In the genomic region with DNA sequence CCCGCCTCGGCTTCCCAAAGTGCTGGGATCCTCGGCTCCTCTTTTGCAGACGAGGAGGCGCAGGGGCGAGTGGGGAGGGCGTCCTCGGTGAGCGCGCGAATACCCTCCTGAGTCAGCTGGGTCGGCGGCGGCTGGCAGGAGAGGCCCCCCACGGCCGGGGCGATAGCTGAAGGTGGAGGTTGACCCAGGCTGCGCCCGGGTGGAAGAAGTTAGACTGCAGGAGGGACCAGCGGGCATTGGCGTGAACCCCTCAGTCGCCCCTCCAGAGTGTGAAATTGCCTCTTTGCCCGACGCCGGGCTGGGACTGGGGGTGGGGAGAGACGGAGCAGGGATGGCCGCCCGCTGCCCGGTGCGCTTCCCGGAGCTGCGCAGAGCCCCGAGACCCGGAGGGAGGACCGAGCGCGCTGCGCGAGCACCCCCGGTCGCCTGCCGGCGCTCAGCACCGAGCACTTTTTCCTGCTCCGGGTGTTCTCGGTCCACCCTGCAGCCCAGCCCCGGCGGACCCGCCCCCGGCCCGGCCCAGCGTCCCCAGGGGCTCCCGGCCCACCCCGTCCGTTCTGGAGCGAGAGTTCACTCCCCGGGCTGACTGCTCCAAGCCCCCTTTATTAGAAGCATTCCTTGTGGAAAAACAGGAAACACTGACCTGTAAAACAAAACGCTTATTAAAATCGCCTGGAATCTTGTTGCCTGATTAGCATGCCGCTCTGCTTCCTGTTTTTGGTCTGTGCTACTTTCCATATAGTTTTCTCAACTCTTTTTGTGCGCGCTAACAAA, we compare ENCODE assay signal across 8 cellular contexts. TPM values are rescaled to one million over a fixed set of nuclear protein-coding genes. Genes with fewer than 3 reads are reported as not detected.
DNase-seq lines count a peak whose midpoint lies in the region; ATAC-seq and TF ChIP-seq lines count a peak whose summit lies in the region.

No MANE protein-coding gene starts in this region.

- peak overlapping the region; percentile 73 for H3K27ac ChIP-seq in Panc1 (ENCODE audit: low read length)
- H3K27ac ChIP-seq in colonic mucosa, result peak overlapping the region; percentile 10
- no peak overlapping the region for H3K27ac ChIP-seq in stomach smooth muscle (ENCODE audit: low read length)
- no peak overlapping the region for H3K27ac ChIP-seq in RWPE1

- in situ Hi-C loops in Panc1 (cut with HindIII; ENCODE audit: low pct_unique_long_range_greater_than_20kb, low sequenced_read_pairs), result no loop called here

- H3K4me3 ChIP-seq in Panc1 (ENCODE audit: low read depth in 2 of 2, low read length in 2 of 2) (peak overlapping the region; percentile 56 to 72), colonic mucosa (peak overlapping the region; percentile 47), stomach smooth muscle (ENCODE audit: low read length in 2 of 2) (peak overlapping the region; percentile 46 to 73)

- peak; percentile 92 for ATAC-seq in Panc1
- peak; percentile 65 for ATAC-seq in left lobe of liver
- no peak for ATAC-seq in HG02571 (IDR thresholded peaks at IDR 0.05; ENCODE audit: unreplicated experiment)

- BruUV-seq in Panc1 (replicated peaks; lab: Mats Ljungman, UMichigan), result no TSS peak

- DNase-seq in GM10266 (ENCODE audit: extremely low spot score) (peak; percentile 87), Panc1 (ENCODE audit: low read depth, low spot score) (no peak), colonic mucosa (peak; percentile 58), left lobe of liver (ENCODE audit: low spot score) (no peak), NCI-H1436 treated with DMSO at 0.1 percent for 48 hours (lab: John Stamatoyannopoulos, UW) (no peak), RWPE1 (ENCODE audit: low spot score) (no peak)

- CTCF ChIA-PET in Panc1 (lab: Charles Lee), result no interaction called here
- CTCF ChIA-PET in RWPE1 (lab: Yijun Ruan, JAX), result no interaction called here

- H3K9me3 ChIP-seq in Panc1 (ENCODE audit: control insufficient read depth, insufficient read depth, low read depth, low read length) (no peaks in the 10 kb centered on the region), colonic mucosa (no peaks in the 10 kb centered on the region), stomach smooth muscle (ENCODE audit: control insufficient read depth in 2 of 2, low read length in 2 of 2) (no peaks in the 10 kb centered on the region)

- peak; percentile 48 for TF ChIP-seq CTCF in GM10266 (IDR thresholded peaks at IDR 0.05; ENCODE audit: control insufficient read depth, insufficient read depth, low read depth, missing control alignments)
- TF ChIP-seq CTCF in Panc1 (IDR thresholded peaks at IDR 0.05), result no peak
- TF ChIP-seq CTCF in colonic mucosa (IDR thresholded peaks at IDR 0.05), result peak; percentile 30
- no peak for TF ChIP-seq CTCF in RWPE1 (conservative IDR thresholded peaks at IDR 0.05; ENCODE audit: low read depth)

- intact Hi-C loops in Panc1 (cut with micrococcal nuclease; ENCODE audit: unreplicated experiment), result no loop called here
- intact Hi-C loops in colonic mucosa (cut with DNase I), result no loop called here

- H3K36me3 ChIP-seq in Panc1 (ENCODE audit: control insufficient read depth, insufficient read depth, low read length) (no peaks in the 10 kb centered on the region), colonic mucosa (no peaks in the 10 kb centered on the region), stomach smooth muscle (ENCODE audit: control insufficient read depth in 2 of 2, insufficient read depth in 2 of 2, low read length in 2 of 2) (no peaks in the 10 kb centered on the region)

- H3K27me3 ChIP-seq in Panc1 (ENCODE audit: control insufficient read depth, insufficient read depth, low read length) (no peaks in the 10 kb centered on the region), colonic mucosa (peaks cover 4% of the 10 kb centered on the region), stomach smooth muscle (ENCODE audit: control insufficient read depth in 1 of 2, insufficient read depth in 2 of 2, low read length in 2 of 2) (peaks cover 11 to 13% of the 10 kb centered on the region in 2 donors)

- peak overlapping the region; percentile 55 to 63 for H3K9ac ChIP-seq in colonic mucosa (ENCODE audit: low read depth in 2 of 2, low read length in 2 of 2)
- H3K9ac ChIP-seq in stomach smooth muscle (ENCODE audit: low read length in 2 of 2), result peak overlapping the region in 1 of 2 donors; percentile 51

- H3K4me1 ChIP-seq in Panc1 (ENCODE audit: control insufficient read depth, insufficient read depth, low read length) (peaks cover 9% of the 10 kb centered on the region; the same call in 1 of the 2 replicates), colonic mucosa (peaks cover 10% of the 10 kb centered on the region), stomach smooth muscle (ENCODE audit: control insufficient read depth, insufficient read depth, low read length) (peaks cover 17% of the 10 kb centered on the region)

- POLR2A ChIA-PET in Panc1 (lab: Charles Lee), result no interaction called here
- POLR2A ChIA-PET in RWPE1 (lab: Yijun Ruan, JAX; ENCODE audit: low non-redundant PET), result no interaction called here

RNA-seq across cellular contexts. Expression of gene CPT1A, which starts 13.7 kb away (rescaled TPM):
- total RNA-seq in Panc1 (2021; ENCODE audit: unreplicated experiment) (153 TPM), colonic mucosa (100 to 1,000 TPM; 197 to 213 TPM), left lobe of liver (56.6 TPM)
- polyA plus RNA-seq in Panc1 (2012; ENCODE audit: insufficient read length), result 119 TPM

RNA-seq across cellular contexts. Expression of gene MRPL21, which starts 48.2 kb away (rescaled TPM):
- total RNA-seq in Panc1 (2021; ENCODE audit: unreplicated experiment), result 94.9 TPM
- 110 TPM for polyA plus RNA-seq in Panc1 (2012; ENCODE audit: insufficient read length)
- 100 to 1,000 TPM in 1 of 2 donors, 10 to 100 TPM in 1; 59.8 to 104 TPM for total RNA-seq in colonic mucosa
- total RNA-seq in left lobe of liver, result 23.4 TPM

RNA-seq across cellular contexts. Expression of gene IGHMBP2, which starts 48.3 kb away (rescaled TPM):
- total RNA-seq in Panc1 (2021; ENCODE audit: unreplicated experiment) (27.8 TPM), colonic mucosa (10 to 100 TPM; 16.6 to 20.4 TPM), left lobe of liver (14.8 TPM)
- 21.4 TPM for polyA plus RNA-seq in Panc1 (2012; ENCODE audit: insufficient read length)

Comparison
In these comparisons a context has a peak if more than half of its experiments do, and no peak if none do; other contexts are left out.
1. DNase-seq: peak in GM10266 (single experiment) and colonic mucosa (single experiment); none in Panc1 (single experiment), left lobe of liver (single experiment), NCI-H1436 treated with DMSO at 0.1 percent for 48 hours (single experiment) and RWPE1 (single experiment).
2. CTCF ChIP-seq: peak in GM10266 (single experiment) and colonic mucosa (single experiment); none in Panc1 (single experiment) and RWPE1 (single experiment).
3. H3K27ac ChIP-seq: peak in Panc1 (single experiment) and colonic mucosa (single experiment); none in stomach smooth muscle (single experiment) and RWPE1 (single experiment).
4. Peak in every context shown above with its lines, with median percentiles within 50 percentile points of each other: H3K4me3 ChIP-seq.